In the genomic region with DNA sequence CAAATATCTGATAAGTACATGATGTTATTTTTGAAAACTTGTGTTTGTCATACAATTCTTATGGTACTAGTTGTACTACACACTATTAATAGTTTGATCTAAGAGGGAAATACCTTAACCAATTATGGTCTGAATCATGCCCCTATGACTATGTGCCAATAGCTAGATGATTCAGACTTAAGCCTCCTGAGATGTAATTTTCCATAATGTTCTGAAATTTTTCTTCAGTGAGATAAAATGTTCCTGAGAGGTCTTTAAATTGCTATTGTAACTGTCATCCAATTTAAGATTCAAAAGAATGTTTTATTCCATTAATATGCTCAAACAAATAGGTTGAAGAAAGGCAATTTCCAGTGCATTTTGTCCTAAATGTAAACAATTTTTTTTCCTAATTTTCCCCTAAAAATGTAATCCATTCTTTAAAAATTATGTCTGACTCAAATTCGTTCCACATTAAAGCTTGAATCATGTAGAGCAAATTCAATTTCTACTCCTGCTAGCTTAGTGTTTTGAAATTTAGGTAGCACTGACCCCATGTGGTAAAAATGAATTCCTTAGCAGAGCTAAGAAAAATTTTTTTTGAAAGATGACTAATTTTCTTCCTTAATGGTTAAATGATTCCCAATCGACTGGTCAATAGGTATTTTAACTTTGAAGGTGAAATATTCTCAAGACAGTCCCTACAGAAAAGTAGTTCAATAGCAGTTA, we compare ENCODE assay signal across 1 cellular context.
TF ChIP-seq lines count a peak whose summit lies in the region.

No MANE protein-coding gene starts in this region.

TF ChIP-seq in GM12878, 131 proteins besides CTCF, POLR2A, EP300 and RAD21:
- peak; percentile 12; the same call in 1 of the 2 replicates for TF ChIP-seq SMC3 (IDR thresholded peaks at IDR 0.05; ENCODE audit: borderline replicate concordance, low read length)
- TF ChIP-seq DPF2 (IDR thresholded peaks at IDR 0.05): no peak
